In the genomic region with DNA sequence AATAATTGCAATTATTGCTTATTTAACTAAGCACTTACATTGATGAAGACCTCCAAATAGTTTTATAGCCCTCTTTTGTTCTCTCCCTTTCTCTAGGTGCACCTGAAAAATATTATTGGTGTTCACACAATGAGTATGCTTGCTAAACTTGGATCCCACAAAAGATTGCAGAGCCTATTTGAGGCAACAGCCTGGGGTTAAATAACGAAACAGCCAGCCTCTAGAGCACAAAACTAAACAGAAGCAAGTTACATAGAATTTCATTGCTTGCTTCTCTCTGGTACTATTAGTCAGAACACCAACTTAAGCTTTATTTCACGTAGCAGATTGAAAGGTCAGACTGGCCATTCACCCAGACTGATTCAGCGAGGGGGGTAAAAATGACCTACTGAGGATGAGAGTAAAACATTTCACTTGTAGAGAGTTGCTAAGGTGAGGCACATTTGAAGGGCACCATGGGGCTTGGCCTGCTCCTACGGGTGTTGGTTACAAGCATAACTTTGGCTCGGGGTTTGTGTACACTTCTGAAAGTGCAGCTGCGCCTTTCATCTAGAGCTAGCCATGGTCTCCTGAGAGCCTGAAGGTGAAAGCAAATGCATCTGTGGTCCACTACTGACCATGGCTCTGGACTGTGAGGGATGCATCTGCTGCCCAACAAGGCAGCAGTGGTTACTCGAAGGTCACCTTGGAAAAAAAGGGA, we compare ENCODE assay signal across 24 cellular contexts.
DNase-seq lines count a peak whose midpoint lies in the region; ATAC-seq and TF ChIP-seq lines count a peak whose summit lies in the region.
"Had no signal": no experiment of that assay in that cellular context is flagged by ENCODE, and none has a peak within 500 bp of the region (broad histone marks: within the 10 kb centered on the region; RNA-seq: fewer than 3 reads in every experiment).

No MANE protein-coding gene starts in this region.

- peak; percentile 35 for ATAC-seq in GM18519 (IDR thresholded peaks at IDR 0.05; ENCODE audit: low FRiP score, unreplicated experiment)
- peak; percentile 16 for ATAC-seq in HG02588 (IDR thresholded peaks at IDR 0.05; ENCODE audit: unreplicated experiment)
- peak; percentile 35 for ATAC-seq in HG03354 (IDR thresholded peaks at IDR 0.05; ENCODE audit: poor library complexity, severe bottlenecking, unreplicated experiment)
- no peak for ATAC-seq in GM21447 (IDR thresholded peaks at IDR 0.05; ENCODE audit: unreplicated experiment)
- ATAC-seq in left lung, result no peak
- ATAC-seq: gastrocnemius medialis, HCT116, Right ventricle myocardium inferior, SK-N-SH treated with all-trans-retinoic acid at 6 μM for 48 hours had no signal

- DNase-seq in renal cortical epithelial cell (ENCODE audit: low read depth), result peak; percentile 54
- no peak for DNase-seq in left lung
- no peak for DNase-seq in right atrium auricular region (ENCODE audit: low spot score)
- DNase-seq: activated CD4-positive, alpha-beta T cell treated with anti-CD3 and anti-CD28 coated beads for 4 hours; activated CD8-positive, alpha-beta memory T cell treated with anti-CD3 and anti-CD28 coated beads for 24 hours; activated effector memory CD4-positive, alpha-beta T cell treated with anti-CD3 and anti-CD28 coated beads, Interleukin-2, amount 50 U/mL, for 16 hours; Caco-2; gastrocnemius medialis; KG1; NCI-H1436; NCI-H2107; NCI-H82; PC-9; small intestine; stimulated activated CD4-positive, alpha-beta T cell treated with anti-CD3 and anti-CD28 coated beads, Interleukin-1b, Interleukin-23, amount 100 ng/mL, for 48 hours had no signal

- no peaks in the 10 kb centered on the region for H3K9me3 ChIP-seq in left lung
- no peaks in the 10 kb centered on the region for H3K9me3 ChIP-seq in right atrium auricular region
- H3K9me3 ChIP-seq: BLaER1, Caco-2, gastrocnemius medialis, tibial nerve had no signal

- no peak overlapping the region for H3K27ac ChIP-seq in left lung
- H3K27ac ChIP-seq in right atrium auricular region, result no peak overlapping the region
- H3K27ac ChIP-seq: BLaER1, gastrocnemius medialis, PC-9, tibial nerve had no signal

- H3K4me3 ChIP-seq in left lung, result no peak overlapping the region
- no peak overlapping the region for H3K4me3 ChIP-seq in right atrium auricular region
- H3K4me3 ChIP-seq: BLaER1, gastrocnemius medialis, PC-9, tibial nerve had no signal

- TF ChIP-seq CTCF in left lung (IDR thresholded peaks at IDR 0.05) (no peak), right atrium auricular region (IDR thresholded peaks at IDR 0.05) (no peak)

- H3K4me1 ChIP-seq in left lung, result no peaks in the 10 kb centered on the region
- no peaks in the 10 kb centered on the region for H3K4me1 ChIP-seq in right atrium auricular region
- H3K4me1 ChIP-seq: BLaER1, Caco-2, gastrocnemius medialis, tibial nerve had no signal

- no peaks in the 10 kb centered on the region for H3K27me3 ChIP-seq in left lung
- no peaks in the 10 kb centered on the region for H3K27me3 ChIP-seq in right atrium auricular region
- H3K27me3 ChIP-seq: BLaER1, gastrocnemius medialis, tibial nerve had no signal

- no peaks in the 10 kb centered on the region for H3K36me3 ChIP-seq in left lung
- no peaks in the 10 kb centered on the region for H3K36me3 ChIP-seq in right atrium auricular region
- H3K36me3 ChIP-seq: BLaER1, gastrocnemius medialis, tibial nerve had no signal

- intact Hi-C loops in left lung (cut with DNase I), result no loop called here

Comparison
In these comparisons a context has a peak if more than half of its experiments do, and no peak if none do; other contexts are left out.
1. ATAC-seq: peak in GM18519 (single experiment), HG02588 (single experiment) and HG03354 (single experiment); none in GM21447 (single experiment) and left lung (single experiment).